In the genomic region with DNA sequence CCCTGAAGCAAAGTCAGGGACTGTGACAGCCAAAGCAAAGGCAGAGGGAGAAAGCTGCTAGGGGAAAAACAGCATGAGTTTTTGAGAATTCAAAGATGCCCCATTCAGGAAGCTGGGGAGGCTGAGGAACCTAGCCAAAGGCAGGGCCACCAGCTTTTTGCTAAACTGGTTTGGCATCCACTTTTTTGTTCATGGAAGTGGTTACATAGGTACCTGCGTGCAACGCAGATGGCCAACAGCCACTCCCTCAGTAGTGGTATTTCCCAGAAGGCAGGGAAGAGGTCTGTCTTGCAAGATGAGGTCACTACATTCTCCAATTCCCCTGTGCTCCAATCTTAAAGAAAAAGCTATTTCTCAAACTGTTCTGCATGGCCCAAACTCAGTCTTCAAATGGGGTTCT, we compare ENCODE assay signal across 1 cellular context.
TF ChIP-seq lines count a peak whose summit lies in the region.

No MANE protein-coding gene starts in this region.

TF ChIP-seq in GM23338, 12 proteins besides CTCF, POLR2A, EP300 and RAD21 (continued from another document):
- TF ChIP-seq ZNF462 (CRISPR knock-in tag; IDR thresholded peaks at IDR 0.05), result no peak
- no peak for TF ChIP-seq ZNF114 (CRISPR knock-in tag; IDR thresholded peaks at IDR 0.05)
- TF ChIP-seq, protein P1, sequence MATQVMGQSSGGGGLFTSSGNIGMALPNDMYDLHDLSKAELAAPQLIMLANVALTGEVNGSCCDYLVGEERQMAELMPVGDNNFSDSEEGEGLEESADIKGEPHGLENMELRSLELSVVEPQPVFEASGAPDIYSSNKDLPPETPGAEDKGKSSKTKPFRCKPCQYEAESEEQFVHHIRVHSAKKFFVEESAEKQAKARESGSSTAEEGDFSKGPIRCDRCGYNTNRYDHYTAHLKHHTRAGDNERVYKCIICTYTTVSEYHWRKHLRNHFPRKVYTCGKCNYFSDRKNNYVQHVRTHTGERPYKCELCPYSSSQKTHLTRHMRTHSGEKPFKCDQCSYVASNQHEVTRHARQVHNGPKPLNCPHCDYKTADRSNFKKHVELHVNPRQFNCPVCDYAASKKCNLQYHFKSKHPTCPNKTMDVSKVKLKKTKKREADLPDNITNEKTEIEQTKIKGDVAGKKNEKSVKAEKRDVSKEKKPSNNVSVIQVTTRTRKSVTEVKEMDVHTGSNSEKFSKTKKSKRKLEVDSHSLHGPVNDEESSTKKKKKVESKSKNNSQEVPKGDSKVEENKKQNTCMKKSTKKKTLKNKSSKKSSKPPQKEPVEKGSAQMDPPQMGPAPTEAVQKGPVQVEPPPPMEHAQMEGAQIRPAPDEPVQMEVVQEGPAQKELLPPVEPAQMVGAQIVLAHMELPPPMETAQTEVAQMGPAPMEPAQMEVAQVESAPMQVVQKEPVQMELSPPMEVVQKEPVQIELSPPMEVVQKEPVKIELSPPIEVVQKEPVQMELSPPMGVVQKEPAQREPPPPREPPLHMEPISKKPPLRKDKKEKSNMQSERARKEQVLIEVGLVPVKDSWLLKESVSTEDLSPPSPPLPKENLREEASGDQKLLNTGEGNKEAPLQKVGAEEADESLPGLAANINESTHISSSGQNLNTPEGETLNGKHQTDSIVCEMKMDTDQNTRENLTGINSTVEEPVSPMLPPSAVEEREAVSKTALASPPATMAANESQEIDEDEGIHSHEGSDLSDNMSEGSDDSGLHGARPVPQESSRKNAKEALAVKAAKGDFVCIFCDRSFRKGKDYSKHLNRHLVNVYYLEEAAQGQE (IDR thresholded peaks at IDR 0.05; ENCODE audit: unreplicated experiment), result no peak
- no peak for TF ChIP-seq ZNF331 (CRISPR knock-in tag; IDR thresholded peaks at IDR 0.05; ENCODE audit: low read depth)
- TF ChIP-seq CREB1 (CRISPR knock-in tag; IDR thresholded peaks at IDR 0.05; ENCODE audit: low read depth), result no peak
- no peak for TF ChIP-seq JUNB (IDR thresholded peaks at IDR 0.05; ENCODE audit: unreplicated experiment)
- TF ChIP-seq EZH2phosphoT487 (IDR thresholded peaks at IDR 0.05; ENCODE audit: unreplicated experiment), result no peak
